ENCODE assay signal across 13 cellular contexts in the genomic region with DNA sequence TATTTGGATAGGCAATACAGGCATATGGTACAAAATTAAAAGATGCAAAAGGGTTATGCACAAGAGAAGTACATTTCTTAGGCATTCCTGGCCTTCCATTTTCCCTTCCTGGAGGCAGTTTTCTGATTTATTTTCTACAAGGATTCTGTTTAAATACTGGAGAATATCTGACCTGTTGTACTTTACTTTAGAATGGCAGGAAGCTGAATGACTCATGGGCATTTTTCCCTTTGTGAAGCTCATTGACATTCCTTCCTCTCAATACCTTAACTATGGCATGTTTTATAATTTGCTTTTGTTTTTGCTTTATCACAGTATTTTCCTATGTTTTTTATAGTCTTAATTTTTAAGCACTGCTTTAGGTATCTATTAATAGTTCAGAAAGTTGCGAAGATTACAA.
DNase-seq lines count a peak whose midpoint lies in the region; ATAC-seq and TF ChIP-seq lines count a peak whose summit lies in the region.
"Had no signal": no experiment of that assay in that cellular context is flagged by ENCODE, and none has a peak within 500 bp of the region (broad histone marks: within the 10 kb centered on the region; RNA-seq: fewer than 3 reads in every experiment).

No MANE protein-coding gene starts in this region.

- CTCF ChIA-PET in MCF 10A (lab: Yijun Ruan, JAX) = interaction anchor here (1.0 to 1.2 kb wide), 2 partner anchors 60 to 139 kb away, joined by 3 to 4 read pairs; no protein-coding TSS in a partner anchor

- ATAC-seq in HG02981 (IDR thresholded peaks at IDR 0.05; ENCODE audit: unreplicated experiment) = no peak

- intact Hi-C loops in MCF 10A (cut with micrococcal nuclease) = no loop called here
- intact Hi-C loops in breast epithelium (cut with DNase I; ENCODE audit: low total_unique reads) = no loop called here

- no peaks in the 10 kb centered on the region for H3K27me3 ChIP-seq in breast epithelium
- H3K27me3 ChIP-seq: heart left ventricle had no signal

- peaks cover 0 to 3% of the 10 kb centered on the region in 2 donors for H3K4me1 ChIP-seq in breast epithelium

- DNase-seq in MCF 10A (ENCODE audit: unreplicated experiment) (peak; percentile 50), breast epithelium (ENCODE audit: low spot score in 2 of 2) (no peak), astrocyte of the spinal cord (ENCODE audit: low read depth, low spot score) (peak; percentile 57), kidney tubule cell (ENCODE audit: low spot score) (peak; percentile 77), medulla oblongata (ENCODE audit: extremely low spot score) (no peak), NCI-H1092 (lab: John Stamatoyannopoulos, UW) (no peak), NOMO-1 (lab: John Stamatoyannopoulos, UW; ENCODE audit: unreplicated experiment in 2 of 2) (no peak)
- DNase-seq: activated CD4-positive, CD25-positive, alpha-beta regulatory T cell treated with anti-CD3 and anti-CD28 coated beads, Interleukin-2, amount 50 U/mL, for 72 hours; cortex of kidney; heart left ventricle; NCI-H446 treated with DMSO at 0.1 percent for 48 hours had no signal

- H3K27ac ChIP-seq in breast epithelium = no peak overlapping the region

- no peak for TF ChIP-seq POLR2A in breast epithelium (IDR thresholded peaks at IDR 0.05)

- no peaks in the 10 kb centered on the region for H3K36me3 Mint-ChIP-seq in MCF 10A (ENCODE audit: insufficient read depth, unreplicated experiment)

- no peaks in the 10 kb centered on the region for H3K36me3 ChIP-seq in breast epithelium
- H3K36me3 ChIP-seq: heart left ventricle had no signal

- H3K4me3 ChIP-seq in breast epithelium = no peak overlapping the region
- no peak overlapping the region for H3K4me3 ChIP-seq in astrocyte of the spinal cord (ENCODE audit: low read depth, low read length)
- H3K4me3 ChIP-seq: heart left ventricle had no signal

- in situ Hi-C loops in astrocyte of the spinal cord (cut with HindIII; ENCODE audit: low sequenced_read_pairs) = no loop called here

- POLR2A ChIA-PET in MCF 10A (lab: Yijun Ruan, JAX) = interaction anchor here (0.6 to 2.6 kb wide), 6 partner anchors 9 to 130 kb away, joined by 3 to 12 read pairs (median 6); no protein-coding TSS in a partner anchor

- H3K4me3 Mint-ChIP-seq in MCF 10A (ENCODE audit: unreplicated experiment) = no peak overlapping the region

- peak overlapping the region; percentile 39 for H3K27ac Mint-ChIP-seq in MCF 10A (ENCODE audit: low read depth, unreplicated experiment)

- H3K9me3 Mint-ChIP-seq in MCF 10A (ENCODE audit: unreplicated experiment) = no peaks in the 10 kb centered on the region
- H3K9me3 Mint-ChIP-seq: activated T-helper 17 cell treated with anti-CD3 and anti-CD28 coated beads, Interleukin-2, amount 50 U/mL, for 72 hours had no signal

- H3K4me1 Mint-ChIP-seq in MCF 10A (ENCODE audit: insufficient read depth, unreplicated experiment) = peaks cover 29% of the 10 kb centered on the region

- TF ChIP-seq CTCF in MCF 10A (IDR thresholded peaks at IDR 0.05; ENCODE audit: unreplicated experiment) = no peak
- TF ChIP-seq CTCF in breast epithelium (IDR thresholded peaks at IDR 0.05) = no peak
- TF ChIP-seq CTCF in astrocyte of the spinal cord (IDR thresholded peaks at IDR 0.05; ENCODE audit: low read depth, low read length) = no peak

- no peaks in the 10 kb centered on the region for H3K9me3 ChIP-seq in breast epithelium

- no TSS peak for BruUV-seq in MCF 10A (replicated peaks; lab: Mats Ljungman, UMichigan)

- no peaks in the 10 kb centered on the region for H3K27me3 Mint-ChIP-seq in MCF 10A (ENCODE audit: insufficient read depth, unreplicated experiment)
- H3K27me3 Mint-ChIP-seq: activated T-helper 17 cell treated with anti-CD3 and anti-CD28 coated beads, Interleukin-2, amount 50 U/mL, for 72 hours had no signal

Comparison
In these comparisons a context has a peak if more than half of its experiments do, and no peak if none do; other contexts are left out.
1. DNase-seq: peak in MCF 10A (single experiment), astrocyte of the spinal cord (single experiment) and kidney tubule cell (single experiment); none in breast epithelium (0 of 2), medulla oblongata (single experiment), NCI-H1092 (single experiment) and NOMO-1 (0 of 2).